1 cellular context compared by ENCODE assay signal in genomic region chr11:8333431-8334401, GRCh38.
TF ChIP-seq lines count a peak whose summit lies in the region.

No MANE protein-coding gene starts in this region.

TF ChIP-seq in K562, 482 proteins besides CTCF, POLR2A, EP300 and RAD21 (continued from another document):
- TF ChIP-seq ATF3 (IDR thresholded peaks at IDR 0.05) = peak; percentile 75
- no peak for TF ChIP-seq ATF3 (CRISPR knock-in tag; conservative IDR thresholded peaks at IDR 0.05)
- TF ChIP-seq JUND (IDR thresholded peaks at IDR 0.05; ENCODE audit: borderline replicate concordance, low read depth, low read length) = peak; percentile 63; the same call in 1 of the 2 replicates
- TF ChIP-seq JUND (tag; IDR thresholded peaks at IDR 0.05; ENCODE audit: borderline replicate concordance, low read depth, low read length) = no peak
